11 cellular contexts compared by ENCODE assay signal in genomic region chr12:49014547-49014946, GRCh38. TPM values are rescaled to one million over a fixed set of nuclear protein-coding genes. Genes with fewer than 3 reads are reported as not detected.
DNase-seq lines count a peak whose midpoint lies in the region; ATAC-seq and TF ChIP-seq lines count a peak whose summit lies in the region.
"Had no signal": no experiment of that assay in that cellular context is flagged by ENCODE, and none has a peak within 500 bp of the region (broad histone marks: within the 10 kb centered on the region; RNA-seq: fewer than 3 reads in every experiment).

No MANE protein-coding gene starts in this region.

- peaks cover 43% of the 10 kb centered on the region for H3K4me1 ChIP-seq in psoas muscle

- H3K27me3 ChIP-seq in psoas muscle (ENCODE audit: insufficient read depth in 3 of 3, low read length in 2 of 3), result no peaks in the 10 kb centered on the region
- H3K27me3 ChIP-seq: SJCRH30 had no signal

- H3K27ac ChIP-seq in psoas muscle, result peak overlapping the region; percentile 11
- H3K27ac ChIP-seq: SJCRH30, skin epidermis had no signal

- H3K9me3 Mint-ChIP-seq in effector memory CD8-positive, alpha-beta T cell, result no peaks in the 10 kb centered on the region

- 26 to 46% (median 44%) methylated on average over 1 of the region's 1 CpG for WGBS in psoas muscle, 3 donors

- peak; percentile 24 for DNase-seq in NCI-H82 (lab: John Stamatoyannopoulos, UW)
- no peak for DNase-seq in NCI-H82 treated with DMSO at 0.1 percent for 48 hours (lab: John Stamatoyannopoulos, UW; ENCODE audit: unreplicated experiment)
- DNase-seq in NCI-H226, result peak; percentile 22
- no peak for DNase-seq in effector memory CD8-positive, alpha-beta T cell
- DNase-seq in psoas muscle, result no peak
- DNase-seq in NCI-H1092 treated with DMSO at 0.1 percent for 48 hours (lab: John Stamatoyannopoulos, UW), result no peak
- DNase-seq in activated effector memory CD4-positive, alpha-beta T cell treated with anti-CD3 and anti-CD28 coated beads, Interleukin-2, amount 50 U/mL, for 16 hours, result no peak
- DNase-seq in SHP77 (lab: John Stamatoyannopoulos, UW), result no peak
- DNase-seq: activated CD4-positive, CD25-positive, alpha-beta regulatory T cell treated with anti-CD3 and anti-CD28 coated beads, Interleukin-2, amount 50 U/mL, for 72 hours had no signal

- H3K9me3 ChIP-seq in psoas muscle, result no peaks in the 10 kb centered on the region
- H3K9me3 ChIP-seq: SJCRH30 had no signal

- no peak for ATAC-seq in effector memory CD8-positive, alpha-beta T cell (replicated peaks)
- ATAC-seq in psoas muscle, result peak in 2 of 4 donors; percentile 6 to 16

- peak; percentile 13 for TF ChIP-seq CTCF in psoas muscle (IDR thresholded peaks at IDR 0.05)

- peaks cover 66% of the 10 kb centered on the region for H3K36me3 Mint-ChIP-seq in effector memory CD8-positive, alpha-beta T cell (ENCODE audit: insufficient read depth)

- intact Hi-C loops in psoas muscle (cut with DNase I), result loop anchor here in 1 of 2 donors (5.0 kb wide), 1 partner anchor 1238 kb away; no protein-coding TSS in a partner anchor

- H3K36me3 ChIP-seq in psoas muscle (ENCODE audit: insufficient read depth in 1 of 2, low read depth in 1 of 2), result peaks cover 0 to 35% of the 10 kb centered on the region in 2 donors
- H3K36me3 ChIP-seq: SJCRH30 had no signal

- H3K27me3 Mint-ChIP-seq in effector memory CD8-positive, alpha-beta T cell, result no peaks in the 10 kb centered on the region

- no peak overlapping the region for H3K4me3 Mint-ChIP-seq in effector memory CD8-positive, alpha-beta T cell

- peaks cover 24 to 28% of the 10 kb centered on the region in 2 donors for H3K4me1 Mint-ChIP-seq in effector memory CD8-positive, alpha-beta T cell (ENCODE audit: low read depth in 2 of 2)

- H3K27ac Mint-ChIP-seq in effector memory CD8-positive, alpha-beta T cell, result peak overlapping the region; percentile 57 to 60

- H3K4me3 ChIP-seq in psoas muscle, result no peak overlapping the region
- H3K4me3 ChIP-seq: SJCRH30, skin epidermis had no signal

RNA-seq across cellular contexts. Expression of gene PRKAG1, which starts 4.0 kb away (rescaled TPM):
- total RNA-seq in psoas muscle, result 10 to 100 TPM; 49.5 to 91.6 (median 70.6) TPM
- 100 to 1,000 TPM in 1 of 3 donors, 10 to 100 TPM in 2; 67.5 to 105 (median 86.5) TPM for polyA plus RNA-seq in psoas muscle

RNA-seq across cellular contexts. Expression of gene DDN, which starts 15.4 kb away (rescaled TPM):
- total RNA-seq in psoas muscle, result 100 to 1,000 TPM in 2 of 4 donors, 10 to 100 TPM in 2; 11.2 to 485 (median 123) TPM
- 100 to 1,000 TPM in 1 of 3 donors, 10 to 100 TPM in 2; 43.0 to 126 (median 72.6) TPM for polyA plus RNA-seq in psoas muscle

RNA-seq across cellular contexts. Expression of gene WNT1, which starts 36.4 kb away (rescaled TPM):
- total RNA-seq in psoas muscle, result not detected
- not detected for polyA plus RNA-seq in psoas muscle
- total RNA-seq: SJCRH30 had no signal

RNA-seq across cellular contexts. Expression of gene WNT10B, which starts 43.0 kb away (rescaled TPM):
- total RNA-seq in psoas muscle, result under 1 TPM in 2 of 4 donors, not detected in 2; 0.26 to 0.53 TPM
- polyA plus RNA-seq in psoas muscle, result under 1 TPM in 2 of 3 donors, not detected in 1; 0.13 to 0.14 TPM

RNA-seq across cellular contexts. Expression of gene KMT2D, which starts 46.0 kb away (rescaled TPM):
- total RNA-seq in psoas muscle, result 10 to 100 TPM; 62.6 to 69.8 (median 65.1) TPM
- 10 to 100 TPM; 10.8 to 65.8 (median 13.9) TPM for polyA plus RNA-seq in psoas muscle

Comparison
In these comparisons a context has a peak if more than half of its experiments do, and no peak if none do; other contexts are left out.
1. DNase-seq: peak in NCI-H82 (single experiment) and NCI-H226 (single experiment); none in NCI-H82 treated with DMSO at 0.1 percent for 48 hours (single experiment), effector memory CD8-positive, alpha-beta T cell (0 of 3), psoas muscle (0 of 2), NCI-H1092 treated with DMSO at 0.1 percent for 48 hours (single experiment), activated effector memory CD4-positive, alpha-beta T cell treated with anti-CD3 and anti-CD28 coated beads, Interleukin-2, amount 50 U/mL, for 16 hours (single experiment) and SHP77 (0 of 2).